1 cellular context compared by ENCODE assay signal in genomic region chr20:21134883-21135493, GRCh38.
TF ChIP-seq lines count a peak whose summit lies in the region.

No MANE protein-coding gene starts in this region.

TF ChIP-seq in GM12878, 131 proteins besides CTCF, POLR2A, EP300 and RAD21 (continued from another document):
- TF ChIP-seq ZNF592 (IDR thresholded peaks at IDR 0.05), result no peak
